In the genomic region with DNA sequence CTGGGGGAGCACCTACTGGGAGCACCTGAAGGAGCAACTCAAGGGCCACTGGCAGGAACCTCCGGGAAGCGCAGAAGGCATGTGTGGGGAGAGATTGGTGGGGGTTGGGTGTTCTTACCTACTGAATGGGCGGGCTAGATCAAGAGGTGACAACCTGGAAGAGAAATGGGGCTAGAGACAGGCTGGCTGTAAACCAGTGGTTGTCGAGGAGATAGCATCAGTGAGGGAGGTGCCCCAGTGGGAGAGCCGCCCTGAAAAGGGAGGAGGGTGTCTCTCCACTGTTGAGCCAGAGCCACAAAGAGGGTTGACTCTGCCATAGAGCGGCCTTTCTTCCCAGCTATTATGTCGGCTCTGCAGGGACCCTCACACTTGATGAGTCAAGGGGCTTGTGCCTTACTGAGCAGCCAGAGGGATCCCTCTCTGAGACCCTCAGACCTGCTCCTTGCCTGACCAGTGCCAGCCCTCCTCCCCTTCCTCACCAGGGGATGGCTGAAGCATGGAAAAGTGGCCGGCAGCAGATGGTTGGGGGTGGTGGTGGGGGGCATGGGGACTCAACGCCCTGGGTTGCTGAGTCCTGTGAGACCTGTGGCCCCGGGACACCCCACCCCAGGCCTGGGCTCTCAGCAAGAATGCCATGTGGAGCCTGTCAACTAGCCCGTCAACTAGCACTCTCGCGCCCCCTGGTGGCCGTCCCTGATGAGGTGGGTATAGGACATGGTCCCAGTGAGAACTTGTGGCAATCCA, we compare ENCODE assay signal across 8 cellular contexts. TPM values are rescaled to one million over a fixed set of nuclear protein-coding genes. Genes with fewer than 3 reads are reported as not detected.
DNase-seq lines count a peak whose midpoint lies in the region; ATAC-seq and TF ChIP-seq lines count a peak whose summit lies in the region.

No MANE protein-coding gene starts in this region.

- DNase-seq in EL = peak; percentile 74
- DNase-seq in NCI-H128 (lab: John Stamatoyannopoulos, UW; ENCODE audit: unreplicated experiment) = peak; percentile 32
- DNase-seq in activated naive CD8-positive, alpha-beta T cell treated with anti-CD3 and anti-CD28 coated beads, Interleukin-2, amount 50 U/mL, for 24 hours = peak; percentile 99
- DNase-seq in heart left ventricle = peak; percentile 84 to 95 (median 88)
- peak; percentile 67 for DNase-seq in putamen (ENCODE audit: low spot score)
- peak; percentile 95 to 98 for DNase-seq in aorta

- CTCF ChIA-PET in HEK293 (lab: Yijun Ruan, JAX) = interaction anchor here (0.6 to 1.7 kb wide), 16 partner anchors 9 to 335 kb away, joined by 3 to 10 read pairs (median 4); a partner anchor contains a TSS

- intact Hi-C loops in heart left ventricle (cut with DNase I) = loop anchor here (1.0 to 5.0 kb wide), 9 partner anchors 63 to 335 kb away; no protein-coding TSS in a partner anchor
- intact Hi-C loops in aorta (cut with DNase I) = loop anchor here (2.0 to 5.0 kb wide), 5 partner anchors 64 to 334 kb away; no protein-coding TSS in a partner anchor

- no peaks in the 10 kb centered on the region for H3K9me3 ChIP-seq in HEK293 (ENCODE audit: control insufficient read depth, insufficient read depth, low read depth, low read length)
- no peaks in the 10 kb centered on the region for H3K9me3 ChIP-seq in heart left ventricle
- no peaks in the 10 kb centered on the region for H3K9me3 ChIP-seq in aorta (ENCODE audit: control insufficient read depth, low read length)

- peak; percentile 98 for ATAC-seq in activated naive CD8-positive, alpha-beta T cell treated with anti-CD3 and anti-CD28 coated beads, Interleukin-2, amount 50 U/mL, for 24 hours
- ATAC-seq in heart left ventricle = peak; percentile 67 to 98 (median 95)
- ATAC-seq in aorta (ENCODE audit: low FRiP score) = peak; percentile 92

- H3K4me3 ChIP-seq in HEK293 (ENCODE audit: low read depth, low read length) (no peak overlapping the region), heart left ventricle (no peak overlapping the region), aorta (ENCODE audit: low read length in 2 of 2) (no peak overlapping the region)

- H3K27ac ChIP-seq in HEK293 (ENCODE audit: extremely low read depth, low read depth, low read length) (no peak overlapping the region), heart left ventricle (no peak overlapping the region), aorta (ENCODE audit: low read depth in 1 of 2, low read length in 2 of 2) (no peak overlapping the region)

- H3K4me1 ChIP-seq in HEK293 (ENCODE audit: control insufficient read depth, insufficient read depth, low read length) = no peaks in the 10 kb centered on the region
- H3K4me1 ChIP-seq in heart left ventricle = peaks cover 0 to 5% (median 0%) of the 10 kb centered on the region in 12 donors
- H3K4me1 ChIP-seq in aorta (ENCODE audit: control insufficient read depth in 1 of 2, insufficient read depth in 2 of 2, low read length in 2 of 2) = no peaks in the 10 kb centered on the region

- H3K4me3 Mint-ChIP-seq in T-helper 1 cell treated with Interleukin-12 subunit alpha and Interleukin-12 subunit beta and Interleukin-4 antibody, amounts not matched to agents 30 μg/mL and 1 μg/mL, for 36 hours = no peak overlapping the region
- no peak overlapping the region for H3K4me3 Mint-ChIP-seq in activated naive CD8-positive, alpha-beta T cell treated with anti-CD3 and anti-CD28 coated beads, Interleukin-2, amount 50 U/mL, for 24 hours

- H3K36me3 ChIP-seq in HEK293 (ENCODE audit: control insufficient read depth in 2 of 2, insufficient read depth in 1 of 2, low read length in 2 of 2) = no peaks in the 10 kb centered on the region
- no peaks in the 10 kb centered on the region for H3K36me3 ChIP-seq in heart left ventricle
- no peaks in the 10 kb centered on the region for H3K36me3 ChIP-seq in aorta (ENCODE audit: control insufficient read depth in 1 of 2, insufficient read depth in 2 of 2, low read length in 1 of 2)

- no peak for TF ChIP-seq POLR2A in heart left ventricle (IDR thresholded peaks at IDR 0.05)

- H3K4me1 Mint-ChIP-seq in T-helper 1 cell treated with Interleukin-12 subunit alpha and Interleukin-12 subunit beta and Interleukin-4 antibody, amounts not matched to agents 30 μg/mL and 1 μg/mL, for 36 hours (ENCODE audit: low read depth) = peaks cover 8% of the 10 kb centered on the region
- H3K4me1 Mint-ChIP-seq in activated naive CD8-positive, alpha-beta T cell treated with anti-CD3 and anti-CD28 coated beads, Interleukin-2, amount 50 U/mL, for 24 hours = peaks cover 9% of the 10 kb centered on the region

- POLR2A ChIA-PET in HEK293 (lab: Yijun Ruan, JAX) = no interaction called here

- H3K27me3 ChIP-seq in heart left ventricle = peaks cover 0 to under 1% (median 0%) of the 10 kb centered on the region in 9 donors
- H3K27me3 ChIP-seq in aorta (ENCODE audit: control insufficient read depth in 1 of 2, insufficient read depth in 2 of 2, low read length in 1 of 2) = no peaks in the 10 kb centered on the region

- no peaks in the 10 kb centered on the region for H3K9me3 Mint-ChIP-seq in T-helper 1 cell treated with Interleukin-12 subunit alpha and Interleukin-12 subunit beta and Interleukin-4 antibody, amounts not matched to agents 30 μg/mL and 1 μg/mL, for 36 hours
- no peaks in the 10 kb centered on the region for H3K9me3 Mint-ChIP-seq in activated naive CD8-positive, alpha-beta T cell treated with anti-CD3 and anti-CD28 coated beads, Interleukin-2, amount 50 U/mL, for 24 hours

- H3K27me3 Mint-ChIP-seq in T-helper 1 cell treated with Interleukin-12 subunit alpha and Interleukin-12 subunit beta and Interleukin-4 antibody, amounts not matched to agents 30 μg/mL and 1 μg/mL, for 36 hours (ENCODE audit: low read depth) = peaks cover 3% of the 10 kb centered on the region
- H3K27me3 Mint-ChIP-seq in activated naive CD8-positive, alpha-beta T cell treated with anti-CD3 and anti-CD28 coated beads, Interleukin-2, amount 50 U/mL, for 24 hours = no peaks in the 10 kb centered on the region

- H3K27ac Mint-ChIP-seq in T-helper 1 cell treated with Interleukin-12 subunit alpha and Interleukin-12 subunit beta and Interleukin-4 antibody, amounts not matched to agents 30 μg/mL and 1 μg/mL, for 36 hours = peak overlapping the region; percentile 36
- H3K27ac Mint-ChIP-seq in activated naive CD8-positive, alpha-beta T cell treated with anti-CD3 and anti-CD28 coated beads, Interleukin-2, amount 50 U/mL, for 24 hours = peak overlapping the region; percentile 42

- peak; percentile 43 for TF ChIP-seq CTCF in HEK293 (tag by site-specific recombination; IDR thresholded peaks at IDR 0.05)
- TF ChIP-seq CTCF in heart left ventricle (IDR thresholded peaks at IDR 0.05) = peak; percentile 79 to 96 (median 88)

- H3K36me3 Mint-ChIP-seq in T-helper 1 cell treated with Interleukin-12 subunit alpha and Interleukin-12 subunit beta and Interleukin-4 antibody, amounts not matched to agents 30 μg/mL and 1 μg/mL, for 36 hours (ENCODE audit: low read depth) = no peaks in the 10 kb centered on the region
- H3K36me3 Mint-ChIP-seq in activated naive CD8-positive, alpha-beta T cell treated with anti-CD3 and anti-CD28 coated beads, Interleukin-2, amount 50 U/mL, for 24 hours (ENCODE audit: low read depth) = no peaks in the 10 kb centered on the region

- 40 to 81% (median 42%) methylated on average over 6 to 14 of the region's 14 CpGs for WGBS in heart left ventricle, 4 donors
- 42 to 45% methylated on average over 14 of the region's 14 CpGs for WGBS in aorta, 2 donors

TF ChIP-seq in HEK293, 187 proteins besides CTCF, POLR2A, EP300 and RAD21 (continues in another document):
- no peak for TF ChIP-seq ZNF791 (tag by site-specific recombination; IDR thresholded peaks at IDR 0.05)
- TF ChIP-seq ZNF10 (tag by site-specific recombination; IDR thresholded peaks at IDR 0.05) = 0 out of 2 replicates have a peak, but pooled peaks have one; percentile 24
- TF ChIP-seq, protein P1, sequence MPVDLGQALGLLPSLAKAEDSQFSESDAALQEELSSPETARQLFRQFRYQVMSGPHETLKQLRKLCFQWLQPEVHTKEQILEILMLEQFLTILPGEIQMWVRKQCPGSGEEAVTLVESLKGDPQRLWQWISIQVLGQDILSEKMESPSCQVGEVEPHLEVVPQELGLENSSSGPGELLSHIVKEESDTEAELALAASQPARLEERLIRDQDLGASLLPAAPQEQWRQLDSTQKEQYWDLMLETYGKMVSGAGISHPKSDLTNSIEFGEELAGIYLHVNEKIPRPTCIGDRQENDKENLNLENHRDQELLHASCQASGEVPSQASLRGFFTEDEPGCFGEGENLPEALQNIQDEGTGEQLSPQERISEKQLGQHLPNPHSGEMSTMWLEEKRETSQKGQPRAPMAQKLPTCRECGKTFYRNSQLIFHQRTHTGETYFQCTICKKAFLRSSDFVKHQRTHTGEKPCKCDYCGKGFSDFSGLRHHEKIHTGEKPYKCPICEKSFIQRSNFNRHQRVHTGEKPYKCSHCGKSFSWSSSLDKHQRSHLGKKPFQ (tag by site-specific recombination; IDR thresholded peaks at IDR 0.05) = 0 out of 2 replicates have a peak, but pooled peaks have one; percentile 43
- peak; percentile 54 for TF ChIP-seq ZNF654 (tag by site-specific recombination; IDR thresholded peaks at IDR 0.05; ENCODE audit: low read depth)
- no peak for TF ChIP-seq TRIM28 (IDR thresholded peaks at IDR 0.05; ENCODE audit: borderline replicate concordance, low read length)
- no peak for TF ChIP-seq ZSCAN16 (tag by site-specific recombination; IDR thresholded peaks at IDR 0.05)

RNA-seq across cellular contexts. Expression of a gene that starts 36.4 kb away (rescaled TPM):
- total RNA-seq in heart left ventricle (10 to 100 TPM in 8 of 9 donors, 1 to 10 TPM in 1; 9.8 to 19.4 (median 15.8) TPM), aorta (10 to 100 TPM; 26.4 to 33.9 TPM)
- polyA plus RNA-seq in heart left ventricle (10 to 100 TPM in 1 of 2 donors, 1 to 10 TPM in 1; 5.5 to 15.7 TPM), aorta (1 to 10 TPM; 7.9 to 8.8 TPM)

RNA-seq across cellular contexts. Expression of a gene that starts 57.0 kb away (rescaled TPM):
- total RNA-seq in heart left ventricle (10 to 100 TPM in 1 of 9 donors, 1 to 10 TPM in 3, under 1 TPM in 5; 0.13 to 19.0 (median 0.79) TPM), aorta (10 to 100 TPM in 1 of 2 donors, 1 to 10 TPM in 1; 7.2 to 21.3 TPM)
- polyA plus RNA-seq in heart left ventricle (1 to 10 TPM in 1 of 2 donors, under 1 TPM in 1; 0.65 to 1.4 TPM), aorta (1 to 10 TPM; 1.4 to 3.5 TPM)

Comparison
In these comparisons a context has a peak if more than half of its experiments do, and no peak if none do; other contexts are left out.
1. DNase-seq: peak in every context shown above with its lines; median percentile 99 in activated naive CD8-positive, alpha-beta T cell treated with anti-CD3 and anti-CD28 coated beads, Interleukin-2, amount 50 U/mL, for 24 hours; 96 in aorta; 88 in heart left ventricle; 74 in EL; 67 in putamen; 32 in NCI-H128.